ENCODE assay signal across 8 cellular contexts in genomic region chr1:228486596-228487335, GRCh38. TPM values are rescaled to one million over a fixed set of nuclear protein-coding genes. Genes with fewer than 3 reads are reported as not detected.
A peak's percentile ranks its signal among the peaks of the same experiment; 100 is the strongest.
DNase-seq lines count a peak whose midpoint lies in the region; ATAC-seq and TF ChIP-seq lines count a peak whose summit lies in the region.

No MANE protein-coding gene starts in this region.

- H3K4me3 ChIP-seq in GM12865 (ENCODE audit: low read depth, low read length) (peak overlapping the region; percentile 92), adrenal gland (peak overlapping the region; percentile 65 to 97 (median 82)), uterus (peak overlapping the region; percentile 65 to 80)

- TF ChIP-seq CTCF in GM12865 (IDR thresholded peaks at IDR 0.05; ENCODE audit: insufficient read depth, low read depth, low read length, missing control alignments) (no peak), adrenal gland (IDR thresholded peaks at IDR 0.05) (peak in 1 of 6 experiments; percentile 11), uterus (IDR thresholded peaks at IDR 0.05) (peak in 2 of 4 experiments; percentile 12 to 31)

- no peak for TF ChIP-seq POLR2A in adrenal gland (IDR thresholded peaks at IDR 0.05)
- peak; percentile 39 to 40 for TF ChIP-seq POLR2A in uterus (IDR thresholded peaks at IDR 0.05)

- H3K4me1 ChIP-seq in adrenal gland (replicated peaks in 1 of 2) (peaks cover 33 to 46% of the 10 kb centered on the region in 2 donors), uterus (peaks cover 0 to 13% of the 10 kb centered on the region in 2 donors)

- H3K27ac ChIP-seq in adrenal gland = peak overlapping the region; percentile 98 to 100 (median 100)
- H3K27ac ChIP-seq in uterus = peak overlapping the region; percentile 96 to 97

- intact Hi-C loops in adrenal gland (cut with DNase I) (no loop called here), left ventricle myocardium superior (cut with micrococcal nuclease) (no loop called here), uterus (cut with DNase I; ENCODE audit: low total_unique reads) (no loop called here)

- H3K27me3 ChIP-seq in adrenal gland = no peaks in the 10 kb centered on the region
- H3K27me3 ChIP-seq in uterus = no peaks in the 10 kb centered on the region

- ATAC-seq in HG02610 (IDR thresholded peaks at IDR 0.05; ENCODE audit: unreplicated experiment) (peak; percentile 58), left ventricle myocardium superior (peak; percentile 74)

- H3K36me3 ChIP-seq in adrenal gland (replicated peaks in 1 of 2) (peaks cover 0 to 23% of the 10 kb centered on the region in 2 donors), uterus (no peaks in the 10 kb centered on the region)

- H3K9me3 ChIP-seq in adrenal gland (replicated peaks in 1 of 3) = no peaks in the 10 kb centered on the region
- H3K9me3 ChIP-seq in uterus = no peaks in the 10 kb centered on the region

- DNase-seq in GM12865 (ENCODE audit: low read depth) (peak; percentile 94), NCI-H1092 (lab: John Stamatoyannopoulos, UW) (peak; percentile 84), T follicular helper cell (ENCODE audit: low read depth) (peak; percentile 62), adrenal gland (peak; percentile 63 to 85 (median 83)), left ventricle myocardium superior (peak; percentile 85), pulmonary artery endothelial cell (ENCODE audit: low read depth, low spot score) (peak; percentile 64), uterus (peak; percentile 59 to 69)

- WGBS in adrenal gland, 4 donors = 0 to 1% (median 0%) methylated on average over 34 to 60 of the region's 60 CpGs

RNA-seq across cellular contexts. Expression of gene RNF187, which starts 0.4 kb away (rescaled TPM):
- total RNA-seq in adrenal gland (100 to 1,000 TPM in 6 of 8 donors, 10 to 100 TPM in 2; 60.2 to 306 (median 236) TPM), left ventricle myocardium superior (101 TPM), pulmonary artery endothelial cell (39.4 and 42.7 TPM in 2 replicates), uterus (10 to 100 TPM; 13.2 to 84.1 (median 27.7) TPM)
- polyA plus RNA-seq in adrenal gland = 100 to 1,000 TPM in 1 of 3 donors, 10 to 100 TPM in 2; 35.3 to 110 (median 40.6) TPM

Comparison
In these comparisons a context has a peak if more than half of its experiments do, and no peak if none do; other contexts are left out.
1. Peak in every context shown above with its lines: DNase-seq, ATAC-seq, H3K4me3 ChIP-seq and H3K27ac ChIP-seq.
2. POLR2A ChIP-seq: peak in uterus (2 of 2); none in adrenal gland (0 of 2).